Comparison of ENCODE assay signal across 17 cellular contexts in the genomic region with DNA sequence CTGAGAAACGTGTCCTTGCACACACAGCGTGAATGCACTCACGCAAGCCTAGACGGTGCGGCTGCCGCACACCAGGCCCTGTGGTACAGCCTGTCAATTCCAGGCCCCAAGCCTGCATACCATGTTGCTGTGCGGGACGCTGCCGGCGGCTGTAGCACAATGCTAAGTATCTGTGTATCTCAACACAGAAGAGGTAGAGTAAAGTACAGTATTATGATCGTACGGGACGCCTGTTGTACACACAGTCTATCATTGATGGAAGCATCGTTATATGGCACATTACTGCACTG. TPM values are rescaled to one million over a fixed set of nuclear protein-coding genes. Genes with fewer than 3 reads are reported as not detected.
DNase-seq lines count a peak whose midpoint lies in the region; TF ChIP-seq lines count a peak whose summit lies in the region.
"Had no signal": no experiment of that assay in that cellular context is flagged by ENCODE, and none has a peak within 500 bp of the region (broad histone marks: within the 10 kb centered on the region; RNA-seq: fewer than 3 reads in every experiment).

No MANE protein-coding gene starts in this region.

- no peak overlapping the region for H3K4me3 Mint-ChIP-seq in glutamatergic neuron (ENCODE audit: unreplicated experiment)
- H3K4me3 Mint-ChIP-seq in activated naive CD8-positive, alpha-beta T cell treated with anti-CD3 and anti-CD28 coated beads for 36 hours, result no peak overlapping the region
- H3K4me3 Mint-ChIP-seq: B cell; CD4-positive, alpha-beta T cell; H9 had no signal

- TF ChIP-seq CTCF in glutamatergic neuron (IDR thresholded peaks at IDR 0.05; ENCODE audit: partially characterized antibody, unreplicated experiment), result no peak

- peak overlapping the region; percentile 33 for H3K27ac Mint-ChIP-seq in glutamatergic neuron (ENCODE audit: unreplicated experiment)
- H3K27ac Mint-ChIP-seq in activated naive CD8-positive, alpha-beta T cell treated with anti-CD3 and anti-CD28 coated beads for 36 hours, result no peak overlapping the region
- H3K27ac Mint-ChIP-seq: B cell; CD4-positive, alpha-beta T cell; H9 had no signal

- peaks cover 3% of the 10 kb centered on the region for H3K9me3 Mint-ChIP-seq in glutamatergic neuron (ENCODE audit: unreplicated experiment)
- H3K9me3 Mint-ChIP-seq in activated naive CD8-positive, alpha-beta T cell treated with anti-CD3 and anti-CD28 coated beads for 36 hours, result no peaks in the 10 kb centered on the region
- H3K9me3 Mint-ChIP-seq: CD4-positive, alpha-beta T cell; H9 had no signal

- peak overlapping the region; percentile 42 for H3K27ac ChIP-seq in angular gyrus (ENCODE audit: low read depth, low read length)
- peak overlapping the region; percentile 59 for H3K27ac ChIP-seq in substantia nigra (ENCODE audit: low read depth, low read length, poor library complexity, severe bottlenecking)

- no peaks in the 10 kb centered on the region for H3K36me3 Mint-ChIP-seq in glutamatergic neuron (ENCODE audit: unreplicated experiment)
- H3K36me3 Mint-ChIP-seq in activated naive CD8-positive, alpha-beta T cell treated with anti-CD3 and anti-CD28 coated beads for 36 hours, result no peaks in the 10 kb centered on the region

- H3K4me1 Mint-ChIP-seq in glutamatergic neuron (ENCODE audit: low read depth, unreplicated experiment), result peaks cover 5% of the 10 kb centered on the region
- no peaks in the 10 kb centered on the region for H3K4me1 Mint-ChIP-seq in activated naive CD8-positive, alpha-beta T cell treated with anti-CD3 and anti-CD28 coated beads for 36 hours
- H3K4me1 Mint-ChIP-seq: B cell, H9 had no signal

- intact Hi-C loops in posterior vena cava (cut with DNase I), result no loop called here

- H3K27me3 Mint-ChIP-seq in glutamatergic neuron (ENCODE audit: unreplicated experiment), result no peaks in the 10 kb centered on the region
- H3K27me3 Mint-ChIP-seq in activated naive CD8-positive, alpha-beta T cell treated with anti-CD3 and anti-CD28 coated beads for 36 hours, result no peaks in the 10 kb centered on the region
- H3K27me3 Mint-ChIP-seq: B cell; CD4-positive, alpha-beta T cell had no signal

- DNase-seq in glutamatergic neuron (no peak), posterior vena cava (ENCODE audit: low spot score) (peak; percentile 72), substantia nigra (lab: John Stamatoyannopoulos, UW) (peak in 3 of 49 donors; percentile 27 to 45 (median 30)), putamen (ENCODE audit: low spot score) (no peak), NCI-H2196 treated with DMSO at 0.1 percent for 48 hours (lab: John Stamatoyannopoulos, UW; ENCODE audit: unreplicated experiment) (no peak)
- DNase-seq in activated naive CD8-positive, alpha-beta T cell treated with anti-CD3 and anti-CD28 coated beads for 36 hours, result no peak
- no peak for DNase-seq in stimulated activated CD4-positive, alpha-beta T cell treated with anti-CD3 and anti-CD28 coated beads, Interleukin-1b, Interleukin-23, amount 100 ng/mL, for 48 hours
- DNase-seq: ACHN; C1 segment of cervical spinal cord; Calu3; CD4-positive, alpha-beta T cell; DMS79; GOT3; H9 had no signal

RNA-seq across cellular contexts. Expression of a gene that starts 45.0 kb away (rescaled TPM):
- total RNA-seq in glutamatergic neuron (ENCODE audit: unreplicated experiment), result 0.34 TPM
- total RNA-seq in posterior vena cava, result under 1 TPM in 1 of 2 donors, not detected in 1; 0.10 TPM
- total RNA-seq in activated naive CD8-positive, alpha-beta T cell treated with anti-CD3 and anti-CD28 coated beads for 36 hours, result 1 to 10 TPM in 1 of 2 experiments, under 1 TPM in 1; 0.72 to 2.0 TPM
- total RNA-seq: G401 had no signal
